ENCODE assay signal across 8 cellular contexts in the genomic region with DNA sequence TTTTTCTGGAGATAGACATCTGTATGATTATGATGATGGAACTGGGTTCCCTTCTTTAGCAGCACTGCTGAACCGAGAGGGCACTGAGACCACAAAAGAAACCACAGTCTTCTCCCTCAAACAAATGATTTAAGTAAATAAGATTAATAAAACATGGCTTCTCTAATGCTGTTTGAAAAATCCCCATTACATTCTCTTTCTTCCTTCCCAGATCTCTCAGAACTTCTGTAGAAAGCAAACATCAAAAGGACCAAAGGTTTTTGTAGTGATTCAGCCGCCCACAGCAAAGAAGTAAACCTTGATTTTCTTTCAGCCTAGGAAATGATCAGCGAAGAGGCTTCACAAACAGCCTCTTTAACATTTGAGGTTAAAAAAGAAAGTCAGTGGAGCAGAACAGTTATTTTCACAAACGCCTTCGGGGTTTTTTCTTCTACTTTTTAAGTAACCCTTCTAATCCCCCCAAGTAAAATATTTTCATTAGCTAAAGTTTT.
DNase-seq lines count a peak whose midpoint lies in the region; ATAC-seq, FAIRE-seq and TF ChIP-seq lines count a peak whose summit lies in the region.

No MANE protein-coding gene starts in this region.

- peaks cover 5% of the 10 kb centered on the region for H3K4me1 Mint-ChIP-seq in central memory CD8-positive, alpha-beta T cell

- peaks cover 18% of the 10 kb centered on the region for H3K27me3 ChIP-seq in Loucy (ENCODE audit: insufficient read depth, low read length, poor library complexity, severe bottlenecking)

- H3K9me3 Mint-ChIP-seq in central memory CD8-positive, alpha-beta T cell, result no peaks in the 10 kb centered on the region

- H3K9ac ChIP-seq in Loucy (ENCODE audit: low read depth, low read length, poor library complexity, severe bottlenecking), result no peak overlapping the region

- TF ChIP-seq CTCF in Loucy (conservative IDR thresholded peaks at IDR 0.05; ENCODE audit: low read length), result no peak

- H3K4me1 ChIP-seq in Loucy (ENCODE audit: insufficient read depth, low read length, poor library complexity, severe bottlenecking), result no peaks in the 10 kb centered on the region

- no peak overlapping the region for H3K27ac Mint-ChIP-seq in central memory CD8-positive, alpha-beta T cell (ENCODE audit: low read depth)

- no peak overlapping the region for H3K4me3 ChIP-seq in Loucy (ENCODE audit: low read length, poor library complexity, severe bottlenecking)

- FAIRE-seq in GM18507 (lab: Jason Lieb, UNC), result peak; percentile 88

- no peaks in the 10 kb centered on the region for H4K20me1 ChIP-seq in Loucy (ENCODE audit: insufficient read depth, low read length, poor library complexity, severe bottlenecking)

- peak; percentile 79 for ATAC-seq in GM21825 (IDR thresholded peaks at IDR 0.05; ENCODE audit: unreplicated experiment)
- peak; percentile 40 for ATAC-seq in central memory CD8-positive, alpha-beta T cell (replicated peaks; ENCODE audit: extremely low read depth, poor library complexity, severe bottlenecking)

- no peaks in the 10 kb centered on the region for H3F3A ChIP-seq in Loucy (ENCODE audit: low read depth)

- peaks cover 13% of the 10 kb centered on the region for H3K27me3 Mint-ChIP-seq in central memory CD8-positive, alpha-beta T cell

- peak overlapping the region; percentile 25 for H3K4me2 ChIP-seq in Loucy (ENCODE audit: low read depth, low read length, poor library complexity, severe bottlenecking)

- no peak overlapping the region for H3K4me3 Mint-ChIP-seq in central memory CD8-positive, alpha-beta T cell

- no peaks in the 10 kb centered on the region for H3K36me3 ChIP-seq in Loucy (ENCODE audit: insufficient read depth, low read length)

- H3K79me2 ChIP-seq in Loucy (ENCODE audit: insufficient read depth, low read length), result no peaks in the 10 kb centered on the region

- DNase-seq in GM18507 (ENCODE audit: extremely low spot score, insufficient read length, low read depth), result no peak
- DNase-seq in central memory CD8-positive, alpha-beta T cell (ENCODE audit: low spot score in 2 of 2), result no peak
- DNase-seq in stimulated activated CD4-positive, alpha-beta T cell treated with anti-CD3 and anti-CD28 coated beads, Interleukin-4, amount 100 ng/mL, for 24 hours, result peak; percentile 45
- no peak for DNase-seq in substantia nigra (lab: John Stamatoyannopoulos, UW)
- no peak for DNase-seq in SK-N-DZ (ENCODE audit: low spot score)
- no peak for DNase-seq in NCI-H526 treated with DMSO at 0.1 percent for 48 hours (lab: John Stamatoyannopoulos, UW)

- H2AFZ ChIP-seq in Loucy (ENCODE audit: low read length), result no peak overlapping the region

- no peaks in the 10 kb centered on the region for H3K9me2 ChIP-seq in Loucy (replicated peaks; ENCODE audit: low read depth, low read length)

- no peaks in the 10 kb centered on the region for H3K9me3 ChIP-seq in Loucy (ENCODE audit: insufficient read depth, low read depth, low read length)

- H3K27ac ChIP-seq in substantia nigra (ENCODE audit: low read depth, low read length, poor library complexity, severe bottlenecking), result no peak overlapping the region

- no peaks in the 10 kb centered on the region for H3K36me3 Mint-ChIP-seq in central memory CD8-positive, alpha-beta T cell (ENCODE audit: insufficient read depth)
